ENCODE assay signal across 9 cellular contexts in genomic region chr22:22207845-22208564, GRCh38. TPM values are rescaled to one million over a fixed set of nuclear protein-coding genes. Genes with fewer than 3 reads are reported as not detected.
DNase-seq lines count a peak whose midpoint lies in the region; ATAC-seq and TF ChIP-seq lines count a peak whose summit lies in the region.
"Had no signal": no experiment of that assay in that cellular context is flagged by ENCODE, and none has a peak within 500 bp of the region (broad histone marks: within the 10 kb centered on the region; RNA-seq: fewer than 3 reads in every experiment).

No MANE protein-coding gene starts in this region.

- H3K4me3 Mint-ChIP-seq in CD4-positive, alpha-beta memory T cell = peak overlapping the region in 3 of 8 donors; percentile 48 to 78 (median 63)
- H3K4me3 Mint-ChIP-seq in activated CD8-positive, alpha-beta T cell treated with anti-CD3 and anti-CD28 coated beads, Interleukin-2, amount 10 ng/mL, durations not matched to agents 7 days and 5 days = peak overlapping the region; percentile 51
- no peak overlapping the region for H3K4me3 Mint-ChIP-seq in nephron progenitor cell
- H3K4me3 Mint-ChIP-seq: activated naive CD4-positive, alpha-beta T cell treated with anti-CD3 and anti-CD28 coated beads, Interleukin-2, amount 50 U/mL, for 24 hours had no signal

- TF ChIP-seq CTCF in nephron progenitor cell (IDR thresholded peaks at IDR 0.05) = peak; percentile 78

- H3K27ac ChIP-seq in CD4-positive, alpha-beta memory T cell (ENCODE audit: low read depth, low read length) = no peak overlapping the region
- no peak overlapping the region for H3K27ac ChIP-seq in epithelial cell of prostate

- peaks cover 16 to 38% (median 28%) of the 10 kb centered on the region in 4 donors for H3K4me1 Mint-ChIP-seq in CD4-positive, alpha-beta memory T cell
- peaks cover 42% of the 10 kb centered on the region for H3K4me1 Mint-ChIP-seq in activated CD8-positive, alpha-beta T cell treated with anti-CD3 and anti-CD28 coated beads, Interleukin-2, amount 10 ng/mL, durations not matched to agents 7 days and 5 days (ENCODE audit: low read depth)
- no peaks in the 10 kb centered on the region for H3K4me1 Mint-ChIP-seq in nephron progenitor cell

- CTCF ChIA-PET in CD4-positive, alpha-beta memory T cell (lab: Charles Lee; ENCODE audit: partially characterized antibody) = interaction anchor here (0.8 to 4.9 kb wide), 17 partner anchors 8 to 747 kb away, joined by 3 to 57 read pairs (median 3); no protein-coding TSS in a partner anchor
- CTCF ChIA-PET in activated CD8-positive, alpha-beta T cell treated with anti-CD3 and anti-CD28 coated beads, Interleukin-2, amount 10 ng/mL, durations not matched to agents 7 days and 5 days (lab: Charles Lee) = interaction anchor here (0.6 to 5.9 kb wide), 36 partner anchors 8 to 379 kb away, joined by 3 to 133 read pairs (median 4); no protein-coding TSS in a partner anchor

- H3K27me3 Mint-ChIP-seq in CD4-positive, alpha-beta memory T cell = peaks cover 0 to 1% of the 10 kb centered on the region in 2 donors
- peaks cover 8% of the 10 kb centered on the region for H3K27me3 Mint-ChIP-seq in activated CD8-positive, alpha-beta T cell treated with anti-CD3 and anti-CD28 coated beads, Interleukin-2, amount 10 ng/mL, durations not matched to agents 7 days and 5 days (ENCODE audit: low read depth)
- peaks cover 97% of the 10 kb centered on the region for H3K27me3 Mint-ChIP-seq in nephron progenitor cell (ENCODE audit: low read depth, poor library complexity)
- H3K27me3 Mint-ChIP-seq: activated naive CD4-positive, alpha-beta T cell treated with anti-CD3 and anti-CD28 coated beads, Interleukin-2, amount 50 U/mL, for 24 hours had no signal

- ATAC-seq in GM19328 (IDR thresholded peaks at IDR 0.05; ENCODE audit: unreplicated experiment) = peak; percentile 68
- ATAC-seq in HG03432 (IDR thresholded peaks at IDR 0.05; ENCODE audit: unreplicated experiment) = peak; percentile 73
- peak; percentile 87 for ATAC-seq in activated CD8-positive, alpha-beta T cell treated with anti-CD3 and anti-CD28 coated beads, Interleukin-2, amount 10 ng/mL, durations not matched to agents 7 days and 5 days

- peak; percentile 53 to 71 (median 66) for DNase-seq in CD4-positive, alpha-beta memory T cell
- DNase-seq in NCI-H82 treated with DMSO at 0.1 percent for 48 hours (lab: John Stamatoyannopoulos, UW; ENCODE audit: unreplicated experiment) (peak; percentile 2), epithelial cell of prostate (ENCODE audit: low read depth, low spot score) (peak; percentile 34), nephron progenitor cell (peak; percentile 89), stromal cell of bone marrow (ENCODE audit: low read depth) (peak; percentile 40)
- DNase-seq in activated CD8-positive, alpha-beta T cell treated with anti-CD3 and anti-CD28 coated beads, Interleukin-2, amount 10 ng/mL, durations not matched to agents 7 days and 5 days = peak; percentile 90

- no peaks in the 10 kb centered on the region for H3K36me3 Mint-ChIP-seq in CD4-positive, alpha-beta memory T cell
- no peaks in the 10 kb centered on the region for H3K36me3 Mint-ChIP-seq in activated CD8-positive, alpha-beta T cell treated with anti-CD3 and anti-CD28 coated beads, Interleukin-2, amount 10 ng/mL, durations not matched to agents 7 days and 5 days (ENCODE audit: low read depth)
- H3K36me3 Mint-ChIP-seq in nephron progenitor cell (ENCODE audit: low read depth) = no peaks in the 10 kb centered on the region
- H3K36me3 Mint-ChIP-seq: activated naive CD4-positive, alpha-beta T cell treated with anti-CD3 and anti-CD28 coated beads, Interleukin-2, amount 50 U/mL, for 24 hours had no signal

- H3K27ac Mint-ChIP-seq in CD4-positive, alpha-beta memory T cell = peak overlapping the region in 4 of 7 donors; percentile 45 to 70 (median 68)
- peak overlapping the region; percentile 85 for H3K27ac Mint-ChIP-seq in activated CD8-positive, alpha-beta T cell treated with anti-CD3 and anti-CD28 coated beads, Interleukin-2, amount 10 ng/mL, durations not matched to agents 7 days and 5 days
- no peak overlapping the region for H3K27ac Mint-ChIP-seq in nephron progenitor cell
- H3K27ac Mint-ChIP-seq: activated naive CD4-positive, alpha-beta T cell treated with anti-CD3 and anti-CD28 coated beads, Interleukin-2, amount 50 U/mL, for 24 hours had no signal

- POLR2A ChIA-PET in CD4-positive, alpha-beta memory T cell (lab: Charles Lee; ENCODE audit: partially characterized antibody) = interaction anchor here (0.6 to 1.0 kb wide), 2 partner anchors 28 to 167 kb away, joined by 3 to 4 read pairs; no protein-coding TSS in a partner anchor
- POLR2A ChIA-PET in activated CD8-positive, alpha-beta T cell treated with anti-CD3 and anti-CD28 coated beads, Interleukin-2, amount 10 ng/mL, durations not matched to agents 7 days and 5 days (lab: Charles Lee) = interaction anchor here (0.7 kb wide), 2 partner anchors 28 to 271 kb away, joined by 3 to 4 read pairs; no protein-coding TSS in a partner anchor

- peaks cover 31% of the 10 kb centered on the region for H3K4me1 ChIP-seq in CD4-positive, alpha-beta memory T cell (ENCODE audit: insufficient read depth, low read length)

- intact Hi-C loops in CD4-positive, alpha-beta memory T cell (cut with micrococcal nuclease) = loop anchor here (1.0 to 5.0 kb wide), 5 partner anchors 27 to 224 kb away; no protein-coding TSS in a partner anchor

- H3K9me3 ChIP-seq in CD4-positive, alpha-beta memory T cell (ENCODE audit: control insufficient read depth in 1 of 2, low read length in 2 of 2) = no peaks in the 10 kb centered on the region

- no peaks in the 10 kb centered on the region for H3K27me3 ChIP-seq in CD4-positive, alpha-beta memory T cell (ENCODE audit: insufficient read depth, low read length)

- no peak overlapping the region for H3K4me3 ChIP-seq in CD4-positive, alpha-beta memory T cell (ENCODE audit: low read length in 2 of 2)

- no peaks in the 10 kb centered on the region for H3K9me3 Mint-ChIP-seq in CD4-positive, alpha-beta memory T cell
- H3K9me3 Mint-ChIP-seq in activated CD8-positive, alpha-beta T cell treated with anti-CD3 and anti-CD28 coated beads, Interleukin-2, amount 10 ng/mL, durations not matched to agents 7 days and 5 days (ENCODE audit: insufficient read depth) = no peaks in the 10 kb centered on the region
- no peaks in the 10 kb centered on the region for H3K9me3 Mint-ChIP-seq in nephron progenitor cell
- H3K9me3 Mint-ChIP-seq: activated naive CD4-positive, alpha-beta T cell treated with anti-CD3 and anti-CD28 coated beads, Interleukin-2, amount 50 U/mL, for 24 hours had no signal

- no peaks in the 10 kb centered on the region for H3K36me3 ChIP-seq in CD4-positive, alpha-beta memory T cell (ENCODE audit: insufficient read depth, low read length)

RNA-seq across cellular contexts. Expression of gene VPREB1, which starts 36.6 kb away (rescaled TPM):
- not detected for total RNA-seq in CD4-positive, alpha-beta memory T cell
- polyA plus RNA-seq in CD4-positive, alpha-beta memory T cell = not detected
- total RNA-seq in activated CD8-positive, alpha-beta T cell treated with anti-CD3 and anti-CD28 coated beads, Interleukin-2, amount 10 ng/mL, durations not matched to agents 7 days and 5 days = not detected

Comparison
In these comparisons a context has a peak if more than half of its experiments do, and no peak if none do; other contexts are left out.
1. DNase-seq: peak in every context shown above with its lines; median percentile 90 in activated CD8-positive, alpha-beta T cell treated with anti-CD3 and anti-CD28 coated beads, Interleukin-2, amount 10 ng/mL, durations not matched to agents 7 days and 5 days; 89 in nephron progenitor cell; 66 in CD4-positive, alpha-beta memory T cell; 40 in stromal cell of bone marrow; 34 in epithelial cell of prostate; 2 in NCI-H82 treated with DMSO at 0.1 percent for 48 hours.